28 cellular contexts compared by ENCODE assay signal in genomic region chr7:111866787-111867186, GRCh38.
"Had no signal": no experiment of that assay in that cellular context is flagged by ENCODE, and none has a peak within 500 bp of the region (broad histone marks: within the 10 kb centered on the region; RNA-seq: fewer than 3 reads in every experiment).

No MANE protein-coding gene starts in this region.

- H3K27me3 Mint-ChIP-seq: activated CD8-positive, alpha-beta T cell treated with anti-CD3 and anti-CD28 coated beads for 36 hours; activated naive CD4-positive, alpha-beta T cell treated with anti-CD3 and anti-CD28 coated beads, Interleukin-2, amount 50 U/mL, for 24 hours had no signal

- H2AFZ ChIP-seq: PC-9 had no signal

- H3K4me3 ChIP-seq: ascending aorta, MG63, PC-9 had no signal

- H3K4me3 Mint-ChIP-seq: activated CD4-positive, alpha-beta T cell treated with anti-CD3 and anti-CD28 coated beads, Interleukin-2, amount 10 ng/mL, durations not matched to agents 24 days and 14 days; activated CD8-positive, alpha-beta T cell treated with anti-CD3 and anti-CD28 coated beads for 36 hours; activated naive CD4-positive, alpha-beta T cell treated with anti-CD3 and anti-CD28 coated beads, Interleukin-2, amount 50 U/mL, for 24 hours; activated naive CD8-positive, alpha-beta T cell treated with anti-CD3 and anti-CD28 coated beads, Interleukin-2, amount 10 ng/mL, durations not matched to agents 7 days and 5 days; T-helper 1 cell treated with Interleukin-12 subunit alpha and Interleukin-12 subunit beta and Interleukin-4 antibody, amounts not matched to agents 30 μg/mL and 1 μg/mL, for 36 hours; T-helper 2 cell treated with Interferon-gamma antibody and Interleukin-4, amounts not matched to agents 5 μg/mL and 100 μg/mL, for 36 hours had no signal

- H3K36me3 ChIP-seq: MG63 had no signal

- ATAC-seq: activated CD8-positive, alpha-beta T cell treated with anti-CD3 and anti-CD28 coated beads for 36 hours; Right ventricle myocardium inferior had no signal

- H3K4me1 Mint-ChIP-seq: activated CD4-positive, alpha-beta T cell treated with anti-CD3 and anti-CD28 coated beads, Interleukin-2, amount 10 ng/mL, durations not matched to agents 24 days and 14 days; activated naive CD4-positive, alpha-beta T cell treated with anti-CD3 and anti-CD28 coated beads, Interleukin-2, amount 50 U/mL, for 24 hours; activated naive CD8-positive, alpha-beta T cell treated with anti-CD3 and anti-CD28 coated beads, Interleukin-2, amount 10 ng/mL, durations not matched to agents 7 days and 5 days had no signal

- H3K4me2 ChIP-seq: PC-9 had no signal

- H3K36me3 Mint-ChIP-seq: activated naive CD4-positive, alpha-beta T cell treated with anti-CD3 and anti-CD28 coated beads, Interleukin-2, amount 50 U/mL, for 24 hours; activated naive CD8-positive, alpha-beta T cell treated with anti-CD3 and anti-CD28 coated beads, Interleukin-2, amount 10 ng/mL, durations not matched to agents 7 days and 5 days had no signal

- H3K9me3 Mint-ChIP-seq: activated CD4-positive, alpha-beta T cell treated with anti-CD3 and anti-CD28 coated beads, Interleukin-2, amount 10 ng/mL, durations not matched to agents 24 days and 14 days; activated CD8-positive, alpha-beta T cell treated with anti-CD3 and anti-CD28 coated beads for 36 hours; activated naive CD4-positive, alpha-beta T cell treated with anti-CD3 and anti-CD28 coated beads, Interleukin-2, amount 50 U/mL, for 24 hours; activated naive CD8-positive, alpha-beta T cell treated with anti-CD3 and anti-CD28 coated beads, Interleukin-2, amount 10 ng/mL, durations not matched to agents 7 days and 5 days; activated T-helper 2 cell treated with anti-CD3 and anti-CD28 coated beads, Interferon-gamma antibody, Interleukin-2, Interleukin-4, amounts not matched to agents 10 μg/mL and 5 μg/mL and 100 μg/mL, durations not matched to agents 14 hours and 24 hours and 36 hours; T-helper 1 cell treated with Interleukin-12 subunit alpha and Interleukin-12 subunit beta and Interleukin-4 antibody, amounts not matched to agents 30 μg/mL and 1 μg/mL, for 36 hours; T-helper 2 cell treated with Interferon-gamma antibody and Interleukin-4, amounts not matched to agents 5 μg/mL and 100 μg/mL, for 36 hours had no signal

- H3K27ac ChIP-seq: ascending aorta, PC-9, RWPE1 had no signal

- H3K27ac Mint-ChIP-seq: activated CD4-positive, alpha-beta T cell treated with anti-CD3 and anti-CD28 coated beads, Interleukin-2, amount 10 ng/mL, durations not matched to agents 24 days and 14 days; activated CD8-positive, alpha-beta T cell treated with anti-CD3 and anti-CD28 coated beads for 36 hours; activated naive CD4-positive, alpha-beta T cell treated with anti-CD3 and anti-CD28 coated beads, Interleukin-2, amount 50 U/mL, for 24 hours; activated naive CD8-positive, alpha-beta T cell treated with anti-CD3 and anti-CD28 coated beads, Interleukin-2, amount 10 ng/mL, durations not matched to agents 7 days and 5 days; activated T-helper 2 cell treated with anti-CD3 and anti-CD28 coated beads, Interferon-gamma antibody, Interleukin-2, Interleukin-4, amounts not matched to agents 10 μg/mL and 5 μg/mL and 100 μg/mL, durations not matched to agents 14 hours and 24 hours and 36 hours; T-helper 1 cell treated with Interleukin-12 subunit alpha and Interleukin-12 subunit beta and Interleukin-4 antibody, amounts not matched to agents 30 μg/mL and 1 μg/mL, for 36 hours; T-helper 2 cell treated with Interferon-gamma antibody and Interleukin-4, amounts not matched to agents 5 μg/mL and 100 μg/mL, for 36 hours had no signal

- DNase-seq: activated CD4-positive, alpha-beta T cell treated with anti-CD3 and anti-CD28 coated beads, Interleukin-2, amount 10 ng/mL, durations not matched to agents 24 days and 14 days; activated CD4-positive, alpha-beta T cell treated with anti-CD3 and anti-CD28 coated beads, Interleukin-2, amount 50 U/mL, for 4 hours; activated CD8-positive, alpha-beta T cell treated with anti-CD3 and anti-CD28 coated beads for 36 hours; activated gamma-delta T cell; activated naive CD4-positive, alpha-beta T cell treated with Interleukin-2 at 50 U/mL for 16 hours; activated naive CD8-positive, alpha-beta T cell treated with anti-CD3 and anti-CD28 coated beads, Interleukin-2, amount 10 ng/mL, durations not matched to agents 7 days and 5 days; activated T-cell treated with anti-CD3 and anti-CD28 coated beads, Interleukin-2, amount 50 U/mL, for 1 hour; amygdala; Kasumi-1; KG1; MG63; NCI-H1048; NCI-H1105 treated with DMSO at 0.1 percent for 48 hours; NCI-H1436; NCI-H1694; NCI-H1930; NCI-H2081 treated with DMSO at 0.1 percent for 48 hours; NCI-H226; NCI-H446 treated with DMSO at 0.1 percent for 48 hours; NCI-H69; PC-9 had no signal

- H3K9me3 ChIP-seq: ascending aorta, MG63 had no signal

- H3K27me3 ChIP-seq: ascending aorta, MG63 had no signal
